ENCODE assay signal across 17 cellular contexts in the genomic region with DNA sequence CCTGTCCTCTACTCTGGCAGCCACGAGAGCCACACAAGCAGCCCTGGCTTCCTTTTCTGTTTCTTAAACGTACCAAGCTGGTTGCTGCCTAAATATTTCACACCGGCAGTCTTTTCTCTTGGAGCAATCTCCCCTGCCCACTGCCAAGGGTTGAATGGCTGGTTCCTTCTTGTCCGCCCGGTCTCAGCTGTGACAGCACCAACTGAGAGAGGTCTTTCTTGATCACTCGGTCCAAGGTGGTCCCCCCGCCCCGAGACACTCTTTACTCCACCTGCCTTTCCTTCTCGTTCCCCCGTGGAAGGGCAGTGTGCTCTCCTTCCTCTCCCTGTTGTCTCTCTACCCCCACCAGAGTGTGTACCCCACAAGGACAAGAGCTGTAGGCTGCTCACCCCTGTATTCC. TPM values are rescaled to one million over a fixed set of nuclear protein-coding genes. Genes with fewer than 3 reads are reported as not detected.
A peak's percentile ranks its signal among the peaks of the same experiment; 100 is the strongest.
DNase-seq lines count a peak whose midpoint lies in the region; ATAC-seq and TF ChIP-seq lines count a peak whose summit lies in the region.
"Had no signal": no experiment of that assay in that cellular context is flagged by ENCODE, and none has a peak within 500 bp of the region (broad histone marks: within the 10 kb centered on the region; RNA-seq: fewer than 3 reads in every experiment).

No MANE protein-coding gene starts in this region.

- peak overlapping the region; percentile 36 for H3K27ac Mint-ChIP-seq in activated CD4-positive, alpha-beta T cell treated with anti-CD3 and anti-CD28 coated beads, Interleukin-2, amount 10 ng/mL, durations not matched to agents 7 days and 5 days
- H3K27ac Mint-ChIP-seq: B cell; CD4-positive, alpha-beta memory T cell had no signal

- DNase-seq in activated CD4-positive, alpha-beta T cell treated with anti-CD3 and anti-CD28 coated beads, Interleukin-2, amount 10 ng/mL, durations not matched to agents 7 days and 5 days = no peak
- no peak for DNase-seq in activated CD4-positive, alpha-beta T cell treated with anti-CD3 and anti-CD28 coated beads, Interleukin-2, amount 50 U/mL, for 4 hours
- DNase-seq in left ventricle myocardium inferior = peak; percentile 3
- no peak for DNase-seq in right cardiac atrium
- peak; percentile 82 for DNase-seq in osteoblast (ENCODE audit: insufficient read length, low spot score, missing footprints)
- no peak for DNase-seq in GM10266 (ENCODE audit: extremely low spot score)
- DNase-seq: C1 segment of cervical spinal cord; Calu3; CD4-positive, alpha-beta memory T cell; COR-L47; GM23248; H7; HCEC 1CT had no signal

- no peak overlapping the region for H3K4me3 ChIP-seq in left ventricle myocardium inferior
- H3K4me3 ChIP-seq in right cardiac atrium (ENCODE audit: low read length) = no peak overlapping the region
- H3K4me3 ChIP-seq in osteoblast (ENCODE audit: insufficient read depth, low read length) = no peak overlapping the region
- H3K4me3 ChIP-seq: GM12878, GM23248 had no signal

- H3K27me3 ChIP-seq in left ventricle myocardium inferior (ENCODE audit: low read depth) = no peaks in the 10 kb centered on the region
- no peaks in the 10 kb centered on the region for H3K27me3 ChIP-seq in right cardiac atrium (ENCODE audit: control insufficient read depth, insufficient read depth)
- H3K27me3 ChIP-seq in osteoblast (ENCODE audit: insufficient read depth, low read length) = no peaks in the 10 kb centered on the region

- H2AFZ ChIP-seq in osteoblast (ENCODE audit: low read length) = no peak overlapping the region
- H2AFZ ChIP-seq: GM23248 had no signal

- no peaks in the 10 kb centered on the region for H4K20me1 ChIP-seq in osteoblast (ENCODE audit: insufficient read depth, low read length)

- H3K4me3 Mint-ChIP-seq in activated CD4-positive, alpha-beta T cell treated with anti-CD3 and anti-CD28 coated beads, Interleukin-2, amount 10 ng/mL, durations not matched to agents 7 days and 5 days = no peak overlapping the region
- H3K4me3 Mint-ChIP-seq: B cell; CD4-positive, alpha-beta memory T cell had no signal

- TF ChIP-seq CTCF in left ventricle myocardium inferior (IDR thresholded peaks at IDR 0.05; ENCODE audit: borderline replicate concordance) (no peak), osteoblast (IDR thresholded peaks at IDR 0.05; ENCODE audit: extremely low read depth, low read depth, low read length) (no peak), GM10266 (IDR thresholded peaks at IDR 0.05; ENCODE audit: control insufficient read depth, insufficient read depth, low read depth, missing control alignments) (no peak)

- H3K27me3 Mint-ChIP-seq in activated CD4-positive, alpha-beta T cell treated with anti-CD3 and anti-CD28 coated beads, Interleukin-2, amount 10 ng/mL, durations not matched to agents 7 days and 5 days = peaks cover 4% of the 10 kb centered on the region

- H3K4me2 ChIP-seq in osteoblast (ENCODE audit: insufficient read depth, low read length) = no peak overlapping the region

- no peak overlapping the region for H3K27ac ChIP-seq in left ventricle myocardium inferior (replicated peaks)
- no peak overlapping the region for H3K27ac ChIP-seq in right cardiac atrium (ENCODE audit: low read length)
- no peak overlapping the region for H3K27ac ChIP-seq in osteoblast (ENCODE audit: low read depth, low read length)
- H3K27ac ChIP-seq: 22Rv1, GM23248 had no signal

- POLR2A ChIA-PET in activated CD4-positive, alpha-beta T cell treated with anti-CD3 and anti-CD28 coated beads, Interleukin-2, amount 10 ng/mL, durations not matched to agents 7 days and 5 days (lab: Charles Lee) = no interaction called here

- H3K36me3 ChIP-seq in left ventricle myocardium inferior (no peaks in the 10 kb centered on the region), osteoblast (ENCODE audit: insufficient read depth, low read length) (no peaks in the 10 kb centered on the region)

- CTCF ChIA-PET in activated CD4-positive, alpha-beta T cell treated with anti-CD3 and anti-CD28 coated beads, Interleukin-2, amount 10 ng/mL, durations not matched to agents 7 days and 5 days (lab: Charles Lee) = no interaction called here

- H3K9me3 Mint-ChIP-seq in activated CD4-positive, alpha-beta T cell treated with anti-CD3 and anti-CD28 coated beads, Interleukin-2, amount 10 ng/mL, durations not matched to agents 7 days and 5 days = no peaks in the 10 kb centered on the region

- no peaks in the 10 kb centered on the region for H3K9me3 ChIP-seq in left ventricle myocardium inferior (replicated peaks)
- no peaks in the 10 kb centered on the region for H3K9me3 ChIP-seq in right cardiac atrium (ENCODE audit: control insufficient read depth, low read length)
- H3K9me3 ChIP-seq in osteoblast (ENCODE audit: low read depth, low read length) = no peaks in the 10 kb centered on the region

- H3K79me2 ChIP-seq in osteoblast (ENCODE audit: insufficient read depth, low read length) = no peaks in the 10 kb centered on the region

- intact Hi-C loops in left ventricle myocardium inferior (cut with micrococcal nuclease) (no loop called here), right cardiac atrium (cut with DNase I) (no loop called here)

- no peaks in the 10 kb centered on the region for H3K36me3 Mint-ChIP-seq in activated CD4-positive, alpha-beta T cell treated with anti-CD3 and anti-CD28 coated beads, Interleukin-2, amount 10 ng/mL, durations not matched to agents 7 days and 5 days (ENCODE audit: low read depth)
- H3K36me3 Mint-ChIP-seq: CD4-positive, alpha-beta memory T cell had no signal

- H3K4me1 ChIP-seq in left ventricle myocardium inferior (peaks cover 24% of the 10 kb centered on the region), right cardiac atrium (ENCODE audit: control insufficient read depth, insufficient read depth, low read length) (no peaks in the 10 kb centered on the region), osteoblast (ENCODE audit: insufficient read depth, low read length) (no peaks in the 10 kb centered on the region)

- 78% methylated on average over 10 of the region's 10 CpGs for WGBS in right cardiac atrium

- ATAC-seq in right cardiac atrium = no peak
- ATAC-seq: GM12878 had no signal

- H3K4me1 Mint-ChIP-seq in activated CD4-positive, alpha-beta T cell treated with anti-CD3 and anti-CD28 coated beads, Interleukin-2, amount 10 ng/mL, durations not matched to agents 7 days and 5 days = peaks cover 20% of the 10 kb centered on the region

RNA-seq across cellular contexts. Expression of a gene that starts 33.7 kb away (rescaled TPM):
- total RNA-seq in activated CD4-positive, alpha-beta T cell treated with anti-CD3 and anti-CD28 coated beads, Interleukin-2, amount 10 ng/mL, durations not matched to agents 7 days and 5 days = 100 to 1,000 TPM; 130 to 142 TPM
- 44.1 TPM for total RNA-seq in left ventricle myocardium inferior
- 10 to 100 TPM; 40.1 to 58.9 (median 54.3) TPM for total RNA-seq in right cardiac atrium
- 27.8 TPM for polyA plus RNA-seq in right cardiac atrium
- under 0.01 and 0.36 TPM in 2 replicates for total RNA-seq in osteoblast
- total RNA-seq: GM23248 had no signal
- polyA plus RNA-seq: AG04450 had no signal

Comparison
In these comparisons a context has a peak if more than half of its experiments do, and no peak if none do; other contexts are left out.
1. DNase-seq: peak in left ventricle myocardium inferior (single experiment) and osteoblast (single experiment); none in activated CD4-positive, alpha-beta T cell treated with anti-CD3 and anti-CD28 coated beads, Interleukin-2, amount 10 ng/mL, durations not matched to agents 7 days and 5 days (single experiment), activated CD4-positive, alpha-beta T cell treated with anti-CD3 and anti-CD28 coated beads, Interleukin-2, amount 50 U/mL, for 4 hours (0 of 2), right cardiac atrium (0 of 3) and GM10266 (single experiment).
2. RNA of a gene that starts 33.7 kb away (total RNA-seq): 130 to 142 TPM in activated CD4-positive, alpha-beta T cell treated with anti-CD3 and anti-CD28 coated beads, Interleukin-2, amount 10 ng/mL, durations not matched to agents 7 days and 5 days, 40.1 to 58.9 TPM in right cardiac atrium and 44.1 TPM in left ventricle myocardium inferior (single experiment); under 0.01 to 0.36 TPM in osteoblast; every median in the first group is over 10 times any median in the second.